8 cellular contexts compared by ENCODE assay signal in the genomic region with DNA sequence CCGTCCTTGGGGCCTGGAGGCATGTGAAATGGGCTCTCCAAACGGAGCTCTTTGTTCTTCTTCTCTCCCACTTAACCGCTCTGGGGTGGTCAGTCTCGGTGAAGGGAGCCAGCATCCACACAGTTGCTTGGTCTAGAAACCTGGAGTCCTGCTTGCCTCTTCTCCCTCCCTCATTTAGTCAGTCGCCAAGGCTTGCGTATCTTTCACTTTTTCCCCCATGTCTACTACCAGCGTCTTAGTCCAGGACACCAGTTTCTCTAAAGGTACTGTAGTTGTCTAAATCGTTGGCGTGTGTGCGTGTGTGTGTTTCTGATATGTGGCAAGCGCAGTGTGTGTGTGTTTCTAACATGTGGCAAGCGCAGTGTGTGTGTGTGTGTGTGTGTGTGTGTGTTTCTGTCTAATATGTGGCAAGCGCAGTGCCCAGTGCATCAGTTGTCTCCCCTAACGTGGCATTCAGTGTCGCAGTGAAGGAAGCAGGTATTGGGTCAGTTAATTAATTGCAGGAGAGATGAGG. TPM values are rescaled to one million over a fixed set of nuclear protein-coding genes. Genes with fewer than 3 reads are reported as not detected.
DNase-seq lines count a peak whose midpoint lies in the region; ATAC-seq and TF ChIP-seq lines count a peak whose summit lies in the region.

No MANE protein-coding gene starts in this region.

- H3K36me3 ChIP-seq in SU-DHL-6 (ENCODE audit: low read length) = peaks cover 6% of the 10 kb centered on the region; the same call in 1 of the 2 replicates

- TF ChIP-seq CTCF in SU-DHL-6 (IDR thresholded peaks at IDR 0.05; ENCODE audit: insufficient read depth, low read length, poor library complexity, severe bottlenecking) = no peak
- no peak for TF ChIP-seq CTCF in neural crest cell (conservative IDR thresholded peaks at IDR 0.05)

- peaks cover 23% of the 10 kb centered on the region for H3K36me3 Mint-ChIP-seq in T-helper 1 cell treated with Interleukin-12 subunit alpha and Interleukin-12 subunit beta and Interleukin-4 antibody, amounts not matched to agents 30 μg/mL and 1 μg/mL, for 36 hours (ENCODE audit: low read depth)
- peaks cover 3% of the 10 kb centered on the region for H3K36me3 Mint-ChIP-seq in neural crest cell (ENCODE audit: low read depth)

- no peaks in the 10 kb centered on the region for H3K9me3 Mint-ChIP-seq in T-helper 1 cell treated with Interleukin-12 subunit alpha and Interleukin-12 subunit beta and Interleukin-4 antibody, amounts not matched to agents 30 μg/mL and 1 μg/mL, for 36 hours
- no peaks in the 10 kb centered on the region for H3K9me3 Mint-ChIP-seq in neural crest cell

- H3K4me2 ChIP-seq in SU-DHL-6 (ENCODE audit: low read depth, low read length, poor library complexity, severe bottlenecking) = peak overlapping the region; percentile 68

- H3K27me3 Mint-ChIP-seq in T-helper 1 cell treated with Interleukin-12 subunit alpha and Interleukin-12 subunit beta and Interleukin-4 antibody, amounts not matched to agents 30 μg/mL and 1 μg/mL, for 36 hours (ENCODE audit: low read depth) = peaks cover 9% of the 10 kb centered on the region
- H3K27me3 Mint-ChIP-seq in neural crest cell (ENCODE audit: low read depth) = no peaks in the 10 kb centered on the region

- peaks cover 9% of the 10 kb centered on the region; the same call in 1 of the 2 replicates for H3F3A ChIP-seq in SU-DHL-6 (ENCODE audit: insufficient read depth)

- no peak overlapping the region for H2AFZ ChIP-seq in SU-DHL-6 (ENCODE audit: low read depth, low read length, severe bottlenecking)

- peaks cover 56% of the 10 kb centered on the region for H3K79me2 ChIP-seq in SU-DHL-6 (ENCODE audit: insufficient read depth, low read length)

- no peaks in the 10 kb centered on the region for H3K27me3 ChIP-seq in SU-DHL-6 (ENCODE audit: low read length)

- ATAC-seq in HG03520 (IDR thresholded peaks at IDR 0.05; ENCODE audit: unreplicated experiment) = no peak

- peak overlapping the region; percentile 89 for H3K4me3 Mint-ChIP-seq in T-helper 1 cell treated with Interleukin-12 subunit alpha and Interleukin-12 subunit beta and Interleukin-4 antibody, amounts not matched to agents 30 μg/mL and 1 μg/mL, for 36 hours
- peak overlapping the region; percentile 99 for H3K4me3 Mint-ChIP-seq in neural crest cell

- H3K9ac ChIP-seq in SU-DHL-6 (ENCODE audit: low read length) = peak overlapping the region; percentile 84

- no peaks in the 10 kb centered on the region for H3K9me2 ChIP-seq in SU-DHL-6 (replicated peaks; ENCODE audit: insufficient read depth, low read length)

- no peaks in the 10 kb centered on the region for H3K9me3 ChIP-seq in SU-DHL-6 (ENCODE audit: insufficient read depth, low read length)

- peak overlapping the region; percentile 40 for H3K27ac ChIP-seq in SU-DHL-6 (ENCODE audit: low read depth, low read length)
- H3K27ac ChIP-seq in epithelial cell of prostate = peak overlapping the region; percentile 84

- H3K4me3 ChIP-seq in SU-DHL-6 (ENCODE audit: insufficient read depth, low read length, poor library complexity, severe bottlenecking) = peak overlapping the region; percentile 86

- peak overlapping the region; percentile 94 for H3K27ac Mint-ChIP-seq in T-helper 1 cell treated with Interleukin-12 subunit alpha and Interleukin-12 subunit beta and Interleukin-4 antibody, amounts not matched to agents 30 μg/mL and 1 μg/mL, for 36 hours
- H3K27ac Mint-ChIP-seq in neural crest cell (ENCODE audit: unreplicated experiment) = peak overlapping the region; percentile 100

- H4K20me1 ChIP-seq in SU-DHL-6 (ENCODE audit: low read depth, low read length) = no peaks in the 10 kb centered on the region

- peaks cover 49% of the 10 kb centered on the region for H3K4me1 Mint-ChIP-seq in T-helper 1 cell treated with Interleukin-12 subunit alpha and Interleukin-12 subunit beta and Interleukin-4 antibody, amounts not matched to agents 30 μg/mL and 1 μg/mL, for 36 hours (ENCODE audit: low read depth)
- peaks cover 44% of the 10 kb centered on the region for H3K4me1 Mint-ChIP-seq in neural crest cell

- DNase-seq in T-helper 1 cell (no peak), epithelial cell of prostate (ENCODE audit: low read depth, low spot score) (no peak), neural crest cell (ENCODE audit: low read depth, low spot score) (no peak), NCI-H2171 (lab: John Stamatoyannopoulos, UW) (no peak), HuH-7.5 (ENCODE audit: low spot score) (no peak)

RNA-seq across cellular contexts. Expression of a gene that starts 0.6 kb away (rescaled TPM):
- total RNA-seq in neural crest cell = 111 and 112 TPM in 2 replicates

RNA-seq across cellular contexts. Expression of a gene that starts 22.9 kb away (rescaled TPM):
- total RNA-seq in neural crest cell = 9.3 and 9.8 TPM in 2 replicates
